1 cellular context compared by ENCODE assay signal in the genomic region with DNA sequence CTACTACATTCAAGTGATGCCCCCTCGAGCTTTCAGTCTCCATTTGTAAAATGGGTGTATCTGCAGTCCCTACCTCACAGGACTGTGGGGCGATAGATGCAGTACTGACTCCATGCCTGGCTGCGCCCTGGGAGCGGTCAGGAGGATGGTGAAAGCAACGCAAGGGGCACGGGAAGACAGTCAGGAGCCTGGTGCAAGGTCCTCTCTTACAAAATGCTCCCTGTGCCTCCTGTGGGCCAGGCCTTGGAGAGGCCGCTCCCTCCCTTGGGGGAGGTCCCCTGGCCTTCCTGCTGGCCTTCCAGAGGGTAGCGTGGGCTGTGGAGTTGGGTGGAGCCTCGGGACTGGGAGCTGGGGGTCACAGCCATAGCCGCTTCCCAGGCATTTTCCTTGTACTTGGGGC.
TF ChIP-seq lines count a peak whose summit lies in the region.

No MANE protein-coding gene starts in this region.

TF ChIP-seq in HepG2, 621 proteins besides CTCF, POLR2A, EP300 and RAD21:
- TF ChIP-seq GATAD1 (CRISPR knock-in tag; IDR thresholded peaks at IDR 0.05) (no peak), ZBTB33 (CRISPR knock-in tag; IDR thresholded peaks at IDR 0.05) (peak; percentile 72)
